In genomic region chr17:43900858-43901754, GRCh38 we compare ENCODE assay signal across 1 cellular context.
TF ChIP-seq lines count a peak whose summit lies in the region.

No MANE protein-coding gene starts in this region.

TF ChIP-seq in A549, 52 proteins besides CTCF, POLR2A, EP300 and RAD21 (continued from another document):
- TF ChIP-seq USF2 (IDR thresholded peaks at IDR 0.05) = no peak
- no peak for TF ChIP-seq MYC (IDR thresholded peaks at IDR 0.05; ENCODE audit: borderline replicate concordance, low read length)
- TF ChIP-seq HEYL (CRISPR knock-in tag; IDR thresholded peaks at IDR 0.05) = no peak
- no peak for TF ChIP-seq MAZ (IDR thresholded peaks at IDR 0.05; ENCODE audit: borderline replicate concordance, low read depth, low read length)
